34 cellular contexts compared by ENCODE assay signal in genomic region chr5:32157078-32157477, GRCh38.
"Had no signal": no experiment of that assay in that cellular context is flagged by ENCODE, and none has a peak within 500 bp of the region (broad histone marks: within the 10 kb centered on the region; RNA-seq: fewer than 3 reads in every experiment).

No MANE protein-coding gene starts in this region.

- H3K9ac ChIP-seq: SK-N-SH had no signal

- ATAC-seq: activated CD4-positive, CD25-positive, alpha-beta regulatory T cell treated with anti-CD3 and anti-CD28 coated beads, Interleukin-2, amount 50 U/mL, for 24 hours; activated CD8-positive, alpha-beta memory T cell treated with anti-CD3 and anti-CD28 coated beads, Interleukin-2, amount 10 ng/mL, durations not matched to agents 7 days and 5 days; activated naive CD8-positive, alpha-beta T cell treated with anti-CD3 and anti-CD28 coated beads, Interleukin-2, amount 50 U/mL, for 24 hours; PC-3 had no signal

- H3K9me3 ChIP-seq: Peyer's patch, SJSA1, SK-N-SH had no signal

- H3K27me3 ChIP-seq: Peyer's patch, SJSA1 had no signal

- H3K4me2 ChIP-seq: SK-N-SH had no signal

- H3K36me3 ChIP-seq: SJSA1 had no signal

- H3K4me3 ChIP-seq: Peyer's patch, SJSA1 had no signal

- FAIRE-seq: bronchial epithelial cell, TTC549 had no signal

- H3K27ac ChIP-seq: Peyer's patch, SJSA1 had no signal

- H3K4me1 ChIP-seq: SJSA1 had no signal

- DNase-seq: activated CD4-positive, alpha-beta memory T cell treated with anti-CD3 and anti-CD28 coated beads, Interleukin-2, amount 10 ng/mL, durations not matched to agents 7 days and 5 days; activated CD4-positive, alpha-beta T cell treated with anti-CD3 and anti-CD28 coated beads for 4 hours; activated CD4-positive, alpha-beta T cell treated with anti-CD3 and anti-CD28 coated beads, Interleukin-2, amount 50 U/mL, for 1 hour; activated CD8-positive, alpha-beta memory T cell treated with anti-CD3 and anti-CD28 coated beads for 24 hours; activated CD8-positive, alpha-beta memory T cell treated with anti-CD3 and anti-CD28 coated beads, Interleukin-2, amount 10 ng/mL, durations not matched to agents 7 days and 5 days; activated CD8-positive, alpha-beta memory T cell treated with anti-CD3 and anti-CD28 coated beads, Interleukin-2, amount 50 U/mL, for 48 hours; activated effector memory CD4-positive, alpha-beta T cell treated with Interleukin-2 at 50 U/mL for 16 hours; activated naive CD4-positive, alpha-beta T cell treated with anti-CD3 and anti-CD28 coated beads, Interleukin-2, amount 10 ng/mL, durations not matched to agents 7 days and 5 days; activated naive CD8-positive, alpha-beta T cell treated with anti-CD3 and anti-CD28 coated beads, Interleukin-2, amount 50 U/mL, for 24 hours; activated T-cell treated with anti-CD3 and anti-CD28 coated beads, Interleukin-2, amount 50 U/mL, for 48 hours; anterior cingulate cortex; caudate nucleus; cerebellar nuclear complex; Karpas-422; NCI-H1105 treated with DMSO at 0.1 percent for 48 hours; NCI-H1436; NCI-H1694; NCI-H1930; NCI-H2081 treated with DMSO at 0.1 percent for 48 hours; NCI-H226; NCI-H446 treated with DMSO at 0.1 percent for 48 hours; NCI-H524; NCI-H69; NCI-H82; NK-92 treated with Interleukin-12 subunit alpha and Interleukin-12 subunit beta, amount 100 ng/mL, for 24 hours; PC-3; Peyer's patch; RPMI8226; SHP77 treated with DMSO at 0.1 percent for 48 hours; SK-N-SH had no signal
